ENCODE assay signal across 11 cellular contexts in the genomic region with DNA sequence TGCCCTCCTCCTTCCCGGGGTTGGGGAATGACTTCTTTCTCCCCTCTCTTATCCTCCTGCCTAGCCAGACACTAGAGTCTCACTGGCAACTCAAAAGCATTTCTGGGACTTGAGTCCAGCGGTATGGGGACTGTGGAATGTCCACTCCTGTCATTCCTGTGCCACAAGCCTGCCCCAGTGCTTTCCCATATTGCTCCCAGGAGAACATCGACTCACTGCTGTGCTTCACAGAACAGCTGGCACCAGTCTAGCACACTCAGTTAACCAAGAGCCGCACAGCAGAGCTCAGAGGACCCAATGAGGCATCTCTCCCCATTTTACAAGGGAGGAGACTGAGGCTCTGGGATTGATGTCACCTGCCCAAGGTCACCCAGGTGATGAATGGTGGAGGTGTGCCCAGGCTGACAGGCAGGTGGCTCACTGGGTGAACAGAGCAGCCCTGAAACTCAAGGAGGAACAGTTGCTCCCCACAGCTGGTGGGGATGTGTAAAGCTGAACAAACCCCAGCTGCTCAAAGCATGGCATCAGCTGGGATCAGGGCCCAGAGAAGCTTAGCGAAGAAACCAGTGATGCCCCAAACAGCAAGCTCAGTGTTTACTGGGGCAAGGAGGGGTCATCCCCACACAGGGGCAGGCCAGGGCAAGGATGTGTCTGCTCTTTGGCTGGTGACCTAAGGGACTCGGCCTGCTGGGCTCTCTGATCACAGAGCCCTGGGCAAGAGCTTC. TPM values are rescaled to one million over a fixed set of nuclear protein-coding genes. Genes with fewer than 3 reads are reported as not detected.
DNase-seq lines count a peak whose midpoint lies in the region; ATAC-seq and TF ChIP-seq lines count a peak whose summit lies in the region.
"Had no signal": no experiment of that assay in that cellular context is flagged by ENCODE, and none has a peak within 500 bp of the region (broad histone marks: within the 10 kb centered on the region; RNA-seq: fewer than 3 reads in every experiment).

No MANE protein-coding gene starts in this region.

- no peaks in the 10 kb centered on the region for H3K27me3 ChIP-seq in right cardiac atrium (ENCODE audit: control insufficient read depth, insufficient read depth)

- H3K27ac ChIP-seq in angular gyrus (ENCODE audit: low read depth, low read length) (peak overlapping the region; percentile 64), right cardiac atrium (ENCODE audit: low read length) (no peak overlapping the region)
- H3K27ac ChIP-seq: psoas muscle had no signal

- no peaks in the 10 kb centered on the region for H3K9me3 ChIP-seq in right cardiac atrium (ENCODE audit: control insufficient read depth, low read length)
- H3K9me3 ChIP-seq: psoas muscle had no signal

- intact Hi-C loops in right cardiac atrium (cut with DNase I), result no loop called here

- POLR2A ChIA-PET in HEK293T (lab: Yijun Ruan, JAX), result no interaction called here

- DNase-seq in GM03348 (ENCODE audit: low spot score), result peak; percentile 35
- peak in 2 of 3 donors; percentile 21 to 26 for DNase-seq in right cardiac atrium
- peak; percentile 36 for DNase-seq in skeletal muscle cell (ENCODE audit: low read depth)
- DNase-seq in RKO (ENCODE audit: low spot score), result no peak
- no peak for DNase-seq in NCI-H2081 treated with DMSO at 0.1 percent for 48 hours (lab: John Stamatoyannopoulos, UW)
- no peak for DNase-seq in HEK293T (ENCODE audit: extremely low spot score)
- no peak for DNase-seq in activated CD4-positive, CD25-positive, alpha-beta regulatory T cell treated with anti-CD3 and anti-CD28 coated beads, Interleukin-2, amount 50 U/mL, for 72 hours
- DNase-seq: activated T-cell treated with anti-CD3 and anti-CD28 coated beads, Interleukin-2, amount 50 U/mL, for 24 hours; DMS53 had no signal

- WGBS in right cardiac atrium, result 68% methylated on average over 6 of the region's 6 CpGs

- ATAC-seq in right cardiac atrium, result peak in 1 of 2 donors; percentile 9

- peaks cover 26% of the 10 kb centered on the region for H3K4me1 ChIP-seq in right cardiac atrium (ENCODE audit: control insufficient read depth, insufficient read depth, low read length)

- CTCF ChIA-PET in HEK293T (lab: Yijun Ruan, JAX), result no interaction called here

- no peak overlapping the region for H3K4me3 ChIP-seq in right cardiac atrium (ENCODE audit: low read length)
- no peak overlapping the region for H3K4me3 ChIP-seq in skeletal muscle cell (ENCODE audit: low read depth, low read length)
- H3K4me3 ChIP-seq: psoas muscle had no signal

TF ChIP-seq in HEK293T, 16 proteins besides CTCF, POLR2A, EP300 and RAD21:
- TF ChIP-seq ELF4 (IDR thresholded peaks at IDR 0.05) (no peak), HDGF (IDR thresholded peaks at IDR 0.05; ENCODE audit: borderline replicate concordance) (no peak), FOXM1 (IDR thresholded peaks at IDR 0.05; ENCODE audit: borderline replicate concordance) (no peak), BHLHE40 (IDR thresholded peaks at IDR 0.05; ENCODE audit: borderline replicate concordance) (no peak), FOXA1 (IDR thresholded peaks at IDR 0.05) (no peak), L3MBTL2 (conservative IDR thresholded peaks at IDR 0.05) (no peak), TARDBP (IDR thresholded peaks at IDR 0.05) (no peak), FOXK2 (IDR thresholded peaks at IDR 0.05) (no peak), SP1 (IDR thresholded peaks at IDR 0.05) (no peak), CTBP1 (IDR thresholded peaks at IDR 0.05; ENCODE audit: borderline replicate concordance) (no peak), ZNF384 (IDR thresholded peaks at IDR 0.05) (no peak), SUZ12 (IDR thresholded peaks at IDR 0.05) (no peak), LEF1 (IDR thresholded peaks at IDR 0.05; ENCODE audit: borderline replicate concordance) (no peak), ARNT (IDR thresholded peaks at IDR 0.05) (no peak), NFRKB (IDR thresholded peaks at IDR 0.05) (no peak)
- TF ChIP-seq, protein P1, sequence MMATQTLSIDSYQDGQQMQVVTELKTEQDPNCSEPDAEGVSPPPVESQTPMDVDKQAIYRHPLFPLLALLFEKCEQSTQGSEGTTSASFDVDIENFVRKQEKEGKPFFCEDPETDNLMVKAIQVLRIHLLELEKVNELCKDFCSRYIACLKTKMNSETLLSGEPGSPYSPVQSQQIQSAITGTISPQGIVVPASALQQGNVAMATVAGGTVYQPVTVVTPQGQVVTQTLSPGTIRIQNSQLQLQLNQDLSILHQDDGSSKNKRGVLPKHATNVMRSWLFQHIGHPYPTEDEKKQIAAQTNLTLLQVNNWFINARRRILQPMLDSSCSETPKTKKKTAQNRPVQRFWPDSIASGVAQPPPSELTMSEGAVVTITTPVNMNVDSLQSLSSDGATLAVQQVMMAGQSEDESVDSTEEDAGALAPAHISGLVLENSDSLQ (IDR thresholded peaks at IDR 0.05), result no peak

RNA-seq across cellular contexts. Expression of a gene that starts 35.4 kb away (rescaled TPM):
- 10 to 100 TPM; 27.2 to 39.9 (median 36.2) TPM for total RNA-seq in right cardiac atrium
- polyA plus RNA-seq in right cardiac atrium, result 18.1 TPM

Comparison
In these comparisons a context has a peak if more than half of its experiments do, and no peak if none do; other contexts are left out.
1. DNase-seq: peak in GM03348 (single experiment), right cardiac atrium (2 of 3) and skeletal muscle cell (single experiment); none in RKO (single experiment), NCI-H2081 treated with DMSO at 0.1 percent for 48 hours (single experiment), HEK293T (single experiment) and activated CD4-positive, CD25-positive, alpha-beta regulatory T cell treated with anti-CD3 and anti-CD28 coated beads, Interleukin-2, amount 50 U/mL, for 72 hours (single experiment).